19 cellular contexts compared by ENCODE assay signal in the genomic region with DNA sequence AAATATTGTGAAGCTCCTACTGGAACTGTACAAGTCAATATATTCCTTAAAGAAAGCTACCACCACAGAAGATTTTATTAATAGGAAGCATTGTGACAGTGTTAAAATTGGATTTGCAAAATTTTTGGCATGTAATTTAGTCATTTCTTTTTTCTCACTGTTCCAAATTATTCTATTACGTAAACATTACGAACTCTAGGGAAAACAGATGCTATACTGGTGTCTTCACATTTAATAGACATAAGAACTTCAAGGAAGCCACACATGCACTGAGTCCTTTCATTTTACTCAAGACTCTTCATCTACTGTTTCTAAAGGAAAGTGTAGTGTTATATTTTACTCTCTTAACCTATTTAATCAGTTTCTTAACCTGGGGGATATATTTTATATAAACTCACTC.
"Had no signal": no experiment of that assay in that cellular context is flagged by ENCODE, and none has a peak within 500 bp of the region (broad histone marks: within the 10 kb centered on the region; RNA-seq: fewer than 3 reads in every experiment).

No MANE protein-coding gene starts in this region.

- H3K9me3 Mint-ChIP-seq: endodermal cell, type B pancreatic cell had no signal

- H3K4me3 Mint-ChIP-seq: endodermal cell; naive thymus-derived CD4-positive, alpha-beta T cell; type B pancreatic cell had no signal

- H3K27me3 Mint-ChIP-seq: type B pancreatic cell had no signal

- H3K4me1 Mint-ChIP-seq: naive thymus-derived CD4-positive, alpha-beta T cell had no signal

- H3K4me2 ChIP-seq: smooth muscle cell had no signal

- ATAC-seq: esophagus mucosa; foreskin keratinocyte; left colon; naive thymus-derived CD4-positive, alpha-beta T cell; right cardiac atrium had no signal

- H3K36me3 ChIP-seq: colonic mucosa, ovary, suprapubic skin, thyroid gland had no signal

- H3K27ac ChIP-seq: colonic mucosa, foreskin keratinocyte, ovary, suprapubic skin, thyroid gland had no signal

- H3K27ac Mint-ChIP-seq: endodermal cell; naive thymus-derived CD4-positive, alpha-beta T cell; type B pancreatic cell had no signal

- H3K36me3 Mint-ChIP-seq: naive thymus-derived CD4-positive, alpha-beta T cell had no signal

- FAIRE-seq: urothelium cell line had no signal

- H3K27me3 ChIP-seq: colonic mucosa, foreskin keratinocyte, ovary, suprapubic skin, thyroid gland had no signal

- H3K4me3 ChIP-seq: colonic mucosa, ovary, smooth muscle cell, suprapubic skin, thyroid gland had no signal

- H3K9me3 ChIP-seq: colonic mucosa, ovary, suprapubic skin, thyroid gland had no signal

- DNase-seq: cerebellar nuclear complex; colonic mucosa; effector CD4-positive, alpha-beta T cell; endodermal cell; foreskin keratinocyte; head of caudate nucleus; hippocampal formation; left colon; naive thymus-derived CD4-positive, alpha-beta T cell; ovary; right cardiac atrium; stimulated activated CD4-positive, alpha-beta T cell treated with anti-CD3 and anti-CD28 coated beads, Interleukin-2, amount 100 ng/mL, for 48 hours; stimulated activated naive CD4-positive, alpha-beta T cell treated with Interleukin-2 at 50 U/mL for 16 hours; thyroid gland had no signal
